In genomic region chr15:99721104-99721778, GRCh38 we compare ENCODE assay signal across 11 cellular contexts. TPM values are rescaled to one million over a fixed set of nuclear protein-coding genes. Genes with fewer than 3 reads are reported as not detected.
DNase-seq lines count a peak whose midpoint lies in the region; ATAC-seq and TF ChIP-seq lines count a peak whose summit lies in the region.
"Had no signal": no experiment of that assay in that cellular context is flagged by ENCODE, and none has a peak within 500 bp of the region (broad histone marks: within the 10 kb centered on the region; RNA-seq: fewer than 3 reads in every experiment).

No MANE protein-coding gene starts in this region.

- H3K36me3 ChIP-seq in esophagus (ENCODE audit: control insufficient read depth in 2 of 2, insufficient read depth in 2 of 2, low read length in 1 of 2) (no peaks in the 10 kb centered on the region), psoas muscle (ENCODE audit: insufficient read depth in 1 of 2, low read depth in 1 of 2) (no peaks in the 10 kb centered on the region), sigmoid colon (no peaks in the 10 kb centered on the region)

- H3K27me3 ChIP-seq in esophagus (ENCODE audit: control insufficient read depth in 1 of 2, insufficient read depth in 2 of 2, low read length in 2 of 2): no peaks in the 10 kb centered on the region
- H3K27me3 ChIP-seq in psoas muscle (ENCODE audit: insufficient read depth in 3 of 3, low read length in 2 of 3): no peaks in the 10 kb centered on the region
- H3K27me3 ChIP-seq in sigmoid colon: no peaks in the 10 kb centered on the region

- no peaks in the 10 kb centered on the region for H3K9me3 ChIP-seq in esophagus (ENCODE audit: control insufficient read depth in 2 of 2, insufficient read depth in 1 of 2, low read depth in 1 of 2, low read length in 1 of 2)
- no peaks in the 10 kb centered on the region for H3K9me3 ChIP-seq in psoas muscle
- no peaks in the 10 kb centered on the region for H3K9me3 ChIP-seq in sigmoid colon

- peaks cover 12% of the 10 kb centered on the region for H3K36me3 Mint-ChIP-seq in activated CD4-positive, alpha-beta T cell treated with anti-CD3 and anti-CD28 coated beads, Interleukin-2, amount 10 ng/mL, durations not matched to agents 24 days and 14 days (ENCODE audit: low read depth)
- H3K36me3 Mint-ChIP-seq in T-helper 1 cell treated with Interleukin-12 subunit alpha and Interleukin-12 subunit beta and Interleukin-4 antibody, amounts not matched to agents 30 μg/mL and 1 μg/mL, for 36 hours (ENCODE audit: low read depth): peaks cover 7% of the 10 kb centered on the region

- H3K27me3 Mint-ChIP-seq in activated CD4-positive, alpha-beta T cell treated with anti-CD3 and anti-CD28 coated beads, Interleukin-2, amount 10 ng/mL, durations not matched to agents 24 days and 14 days: no peaks in the 10 kb centered on the region
- H3K27me3 Mint-ChIP-seq in T-helper 1 cell treated with Interleukin-12 subunit alpha and Interleukin-12 subunit beta and Interleukin-4 antibody, amounts not matched to agents 30 μg/mL and 1 μg/mL, for 36 hours (ENCODE audit: low read depth): no peaks in the 10 kb centered on the region

- no peaks in the 10 kb centered on the region for H3K9me3 Mint-ChIP-seq in activated CD4-positive, alpha-beta T cell treated with anti-CD3 and anti-CD28 coated beads, Interleukin-2, amount 10 ng/mL, durations not matched to agents 24 days and 14 days
- H3K9me3 Mint-ChIP-seq in T-helper 1 cell treated with Interleukin-12 subunit alpha and Interleukin-12 subunit beta and Interleukin-4 antibody, amounts not matched to agents 30 μg/mL and 1 μg/mL, for 36 hours: no peaks in the 10 kb centered on the region

- in situ Hi-C loops in ACHN (cut with HindIII; ENCODE audit: low pct_ligation_motif_present, low pct_unique_long_range_greater_than_20kb, low sequenced_read_pairs): no loop called here

- peak; percentile 64 for DNase-seq in activated CD4-positive, alpha-beta T cell treated with anti-CD3 and anti-CD28 coated beads, Interleukin-2, amount 10 ng/mL, durations not matched to agents 24 days and 14 days
- DNase-seq in activated CD4-positive, alpha-beta T cell treated with anti-CD3 and anti-CD28 coated beads, Interleukin-2, amount 50 U/mL, for 1 hour: no peak
- DNase-seq in psoas muscle: no peak
- DNase-seq in sigmoid colon: no peak
- no peak for DNase-seq in NCI-H82 treated with DMSO at 0.1 percent for 48 hours (lab: John Stamatoyannopoulos, UW; ENCODE audit: unreplicated experiment)
- no peak for DNase-seq in ACHN
- DNase-seq: DMS153, NCI-H187 treated with DMSO at 0.1 percent for 48 hours, occipital lobe had no signal

- H3K4me1 Mint-ChIP-seq in activated CD4-positive, alpha-beta T cell treated with anti-CD3 and anti-CD28 coated beads, Interleukin-2, amount 10 ng/mL, durations not matched to agents 24 days and 14 days: peaks cover 34% of the 10 kb centered on the region
- H3K4me1 Mint-ChIP-seq in T-helper 1 cell treated with Interleukin-12 subunit alpha and Interleukin-12 subunit beta and Interleukin-4 antibody, amounts not matched to agents 30 μg/mL and 1 μg/mL, for 36 hours (ENCODE audit: low read depth): peaks cover 35% of the 10 kb centered on the region

- intact Hi-C loops in activated CD4-positive, alpha-beta T cell treated with anti-CD3 and anti-CD28 coated beads, Interleukin-2, amount 10 ng/mL, durations not matched to agents 24 days and 14 days (cut with micrococcal nuclease): loop anchor here (1.0 kb wide), 1 partner anchor 12 kb away; the partner anchor contains the start of gene LYSMD4
- intact Hi-C loops in psoas muscle (cut with DNase I) (no loop called here), sigmoid colon (cut with DNase I) (no loop called here)

- H3K4me3 Mint-ChIP-seq in activated CD4-positive, alpha-beta T cell treated with anti-CD3 and anti-CD28 coated beads, Interleukin-2, amount 10 ng/mL, durations not matched to agents 24 days and 14 days: peak overlapping the region; percentile 62
- H3K4me3 Mint-ChIP-seq in T-helper 1 cell treated with Interleukin-12 subunit alpha and Interleukin-12 subunit beta and Interleukin-4 antibody, amounts not matched to agents 30 μg/mL and 1 μg/mL, for 36 hours: peak overlapping the region; percentile 41

- TF ChIP-seq CTCF in psoas muscle (IDR thresholded peaks at IDR 0.05) (no peak), sigmoid colon (IDR thresholded peaks at IDR 0.05) (no peak)

- H3K27ac Mint-ChIP-seq in activated CD4-positive, alpha-beta T cell treated with anti-CD3 and anti-CD28 coated beads, Interleukin-2, amount 10 ng/mL, durations not matched to agents 24 days and 14 days: peak overlapping the region; percentile 76
- H3K27ac Mint-ChIP-seq in T-helper 1 cell treated with Interleukin-12 subunit alpha and Interleukin-12 subunit beta and Interleukin-4 antibody, amounts not matched to agents 30 μg/mL and 1 μg/mL, for 36 hours: peak overlapping the region; percentile 64

- whole genome bisulfite sequencing in esophagus, 2 donors: 51 to 58% methylated on average over 3 of the region's 3 CpGs
- 37 to 60% (median 43%) methylated on average over 3 of the region's 3 CpGs for WGBS in psoas muscle, 3 donors
- whole genome bisulfite sequencing in sigmoid colon, 2 donors: 66 to 78% methylated on average over 3 of the region's 3 CpGs

- H3K4me1 ChIP-seq in esophagus (ENCODE audit: control insufficient read depth in 2 of 2, insufficient read depth in 2 of 2, low read length in 1 of 2): peaks cover under 1 to 9% of the 10 kb centered on the region in 2 donors
- H3K4me1 ChIP-seq in psoas muscle: peaks cover 47% of the 10 kb centered on the region
- H3K4me1 ChIP-seq in sigmoid colon: peaks cover 0 to 22% (median 12%) of the 10 kb centered on the region in 4 donors

- no peak for TF ChIP-seq POLR2A in sigmoid colon (IDR thresholded peaks at IDR 0.05)

- peak; percentile 27 to 56 (median 31) for ATAC-seq in psoas muscle

- H3K27ac ChIP-seq in esophagus (ENCODE audit: low read depth in 2 of 2, low read length in 1 of 2) (peak overlapping the region; percentile 2 to 56), psoas muscle (peak overlapping the region; percentile 47), sigmoid colon (no peak overlapping the region)

- TF ChIP-seq EP300 in sigmoid colon (IDR thresholded peaks at IDR 0.05): no peak

- H3K4me3 ChIP-seq in esophagus (ENCODE audit: low read depth in 1 of 2, low read length in 2 of 2) (no peak overlapping the region), psoas muscle (no peak overlapping the region), sigmoid colon (no peak overlapping the region)

RNA-seq across cellular contexts. Expression of gene LYSMD4, which starts 12.0 kb away (rescaled TPM):
- 6.4 and 6.6 TPM in 2 replicates for total RNA-seq in activated CD4-positive, alpha-beta T cell treated with anti-CD3 and anti-CD28 coated beads, Interleukin-2, amount 10 ng/mL, durations not matched to agents 24 days and 14 days
- polyA plus RNA-seq in esophagus (10 to 100 TPM in 1 of 2 donors, 1 to 10 TPM in 1; 8.7 to 11.0 TPM), psoas muscle (10 to 100 TPM in 1 of 3 donors, 1 to 10 TPM in 2; 5.6 to 13.5 (median 5.8) TPM), sigmoid colon (1 to 10 TPM; 5.1 to 6.1 (median 6.0) TPM)
- total RNA-seq in psoas muscle (1 to 10 TPM; 3.6 to 9.5 (median 7.4) TPM), sigmoid colon (10 to 100 TPM in 1 of 4 donors, 1 to 10 TPM in 3; 7.1 to 15.3 (median 8.8) TPM)

Comparison
In these comparisons a context has a peak if more than half of its experiments do, and no peak if none do; other contexts are left out.
1. H3K27ac ChIP-seq: peak in esophagus (2 of 2) and psoas muscle (single experiment); none in sigmoid colon (0 of 4).